Comparison of ENCODE assay signal across 8 cellular contexts in the genomic region with DNA sequence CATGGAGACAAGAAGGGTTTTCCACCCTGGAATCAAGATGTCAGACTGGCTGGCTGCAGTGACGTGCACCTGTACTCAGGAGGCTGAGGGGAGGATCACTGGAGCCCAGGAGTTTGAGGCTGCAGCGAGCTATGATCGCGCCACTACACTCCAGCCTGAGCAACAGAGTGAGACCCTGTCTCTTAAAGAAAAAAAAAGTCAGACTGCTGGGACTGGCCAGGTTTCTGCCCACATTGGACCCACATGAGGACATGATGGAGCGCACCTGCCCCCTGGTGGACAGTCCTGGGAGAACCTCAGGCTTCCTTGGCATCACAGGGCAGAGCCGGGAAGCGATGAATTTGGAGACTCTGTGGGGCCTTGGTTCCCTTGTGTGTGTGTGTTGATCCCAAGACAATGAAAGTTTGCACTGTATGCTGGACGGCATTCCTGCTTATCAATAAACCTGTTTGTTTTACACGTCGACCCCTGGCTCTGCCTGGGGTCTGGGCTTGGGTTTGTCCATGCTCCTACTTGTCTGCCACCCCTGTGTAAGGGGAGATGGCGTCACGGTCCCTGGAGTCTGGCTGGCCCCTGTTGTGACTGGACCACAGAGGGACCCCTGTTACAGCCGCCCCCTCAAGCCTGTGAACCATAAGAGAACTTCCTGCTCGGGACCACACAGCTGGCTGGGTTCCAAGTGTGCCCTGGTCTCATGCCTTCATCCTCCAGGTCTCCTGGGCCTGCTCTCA. TPM values are rescaled to one million over a fixed set of nuclear protein-coding genes. Genes with fewer than 3 reads are reported as not detected.
DNase-seq lines count a peak whose midpoint lies in the region; ATAC-seq lines count a peak whose summit lies in the region.

No MANE protein-coding gene starts in this region.

- H3K27me3 ChIP-seq in HAP-1 (ENCODE audit: low read depth) = no peaks in the 10 kb centered on the region

- no peaks in the 10 kb centered on the region for H3K4me1 ChIP-seq in HAP-1

- no peak overlapping the region for H3K4me3 ChIP-seq in HAP-1

- peak; percentile 93 for ATAC-seq in left lobe of liver
- no peak for ATAC-seq in GM21515 (IDR thresholded peaks at IDR 0.05; ENCODE audit: unreplicated experiment)

- no peaks in the 10 kb centered on the region for H3K9me3 ChIP-seq in HAP-1

- DNase-seq in Caki2 (ENCODE audit: low read depth) (peak; percentile 53), HAP-1 (ENCODE audit: low spot score in 2 of 2) (peak; percentile 57 to 92), NCI-H510A (lab: John Stamatoyannopoulos, UW) (peak; percentile 34), cerebellar cortex (ENCODE audit: low spot score) (peak; percentile 84), left lobe of liver (ENCODE audit: low spot score) (peak; percentile 87)
- DNase-seq in activated CD4-positive, alpha-beta T cell treated with anti-CD3 and anti-CD28 coated beads for 4 hours = peak; percentile 79 to 90
- peak; percentile 90 for DNase-seq in stimulated activated CD4-positive, alpha-beta T cell treated with anti-CD3 and anti-CD28 coated beads, Interleukin-4, amount 100 ng/mL, for 24 hours

- no peaks in the 10 kb centered on the region for H3K36me3 ChIP-seq in HAP-1 (replicated peaks)

- in situ Hi-C loops in Caki2 (cut with HindIII; ENCODE audit: low pct_unique_long_range_greater_than_20kb, low sequenced_read_pairs) = no loop called here
- in situ Hi-C loops in HAP-1 (cut with MboI; ENCODE audit: low sequenced_read_pairs) = loop anchor here (5.0 kb wide), 1 partner anchor 82 kb away; no protein-coding TSS in a partner anchor

RNA-seq across cellular contexts. Expression of a gene that starts 20.9 kb away (rescaled TPM):
- total RNA-seq in Caki2 (2014; rRNA removed; shearing (Covaris generic); ENCODE audit: low replicate concordance) = 11.1 and 16.0 TPM in 2 replicates
- total RNA-seq in left lobe of liver = 31.1 TPM

RNA-seq across cellular contexts. Expression of a gene that starts 42.1 kb away (rescaled TPM):
- 2.8 and 7.3 TPM in 2 replicates for total RNA-seq in Caki2 (2014; rRNA removed; shearing (Covaris generic); ENCODE audit: low replicate concordance)
- total RNA-seq in left lobe of liver = 16.8 TPM

Comparison
In these comparisons a context has a peak if more than half of its experiments do, and no peak if none do; other contexts are left out.
1. DNase-seq: peak in every context shown above with its lines; median percentile 90 in stimulated activated CD4-positive, alpha-beta T cell treated with anti-CD3 and anti-CD28 coated beads, Interleukin-4, amount 100 ng/mL, for 24 hours; 87 in left lobe of liver; 84 in activated CD4-positive, alpha-beta T cell treated with anti-CD3 and anti-CD28 coated beads for 4 hours; 84 in cerebellar cortex; 74 in HAP-1; 53 in Caki2; 34 in NCI-H510A.